In the genomic region with DNA sequence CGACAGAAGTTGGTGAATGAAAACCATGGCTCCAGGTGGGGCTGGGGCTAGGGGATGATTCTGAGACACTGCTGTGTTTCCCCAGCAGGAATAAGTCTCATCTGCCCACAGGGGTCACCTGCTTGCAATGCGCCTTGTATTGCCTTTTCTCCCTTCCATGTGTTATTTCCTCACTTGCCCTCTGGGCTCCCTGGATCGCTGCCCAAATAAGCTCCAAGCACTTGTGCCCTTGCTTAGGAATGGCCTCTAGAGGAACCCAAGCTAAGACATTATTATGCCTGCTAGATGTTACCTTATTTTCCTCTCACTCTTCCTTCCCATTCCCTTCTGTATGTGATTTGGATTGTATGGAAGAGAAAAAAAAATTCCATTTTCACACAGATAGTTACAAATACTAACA, we compare ENCODE assay signal across 22 cellular contexts. TPM values are rescaled to one million over a fixed set of nuclear protein-coding genes. Genes with fewer than 3 reads are reported as not detected.
A peak's percentile ranks its signal among the peaks of the same experiment; 100 is the strongest.
DNase-seq lines count a peak whose midpoint lies in the region; ATAC-seq, FAIRE-seq and TF ChIP-seq lines count a peak whose summit lies in the region.
"Had no signal": no experiment of that assay in that cellular context is flagged by ENCODE, and none has a peak within 500 bp of the region (broad histone marks: within the 10 kb centered on the region; RNA-seq: fewer than 3 reads in every experiment).

No MANE protein-coding gene starts in this region.

- H2AFZ ChIP-seq in endothelial cell of umbilical vein (ENCODE audit: low read depth, low read length) = no peak overlapping the region

- no peaks in the 10 kb centered on the region for H4K20me1 ChIP-seq in endothelial cell of umbilical vein (replicated peaks; ENCODE audit: control insufficient read depth, extremely low read depth, insufficient read depth, low read length)

- POLR2A ChIA-PET in BJ (lab: Charles Lee) (no interaction called here), endothelial cell of umbilical vein (lab: Charles Lee) (no interaction called here)

- no peak overlapping the region for H3K9ac ChIP-seq in endothelial cell of umbilical vein (replicated peaks; ENCODE audit: extremely low read depth, insufficient read depth, low read length)

- no peak overlapping the region for H3K4me2 ChIP-seq in endothelial cell of umbilical vein (ENCODE audit: insufficient read depth, low read length)

- dilution Hi-C loops in endothelial cell of umbilical vein (cut with MboI; ENCODE audit: extremely low pct_ligation_motif_present, low sequenced_read_pairs) = no loop called here

- TF ChIP-seq POLR2A in endothelial cell of umbilical vein (IDR thresholded peaks at IDR 0.05; ENCODE audit: low read depth, low read length) = no peak

- H3K4me3 ChIP-seq in BJ (ENCODE audit: low read depth, low read length) = no peak overlapping the region
- no peak overlapping the region for H3K4me3 ChIP-seq in endothelial cell of umbilical vein (replicated peaks in 1 of 3; ENCODE audit: insufficient read depth in 1 of 3, low read depth in 1 of 3, low read length in 3 of 3)
- no peak overlapping the region for H3K4me3 ChIP-seq in aorta (ENCODE audit: low read length in 2 of 2)
- H3K4me3 ChIP-seq: SJCRH30 had no signal

- H3K36me3 ChIP-seq in BJ (ENCODE audit: control insufficient read depth, insufficient read depth, low read length) (no peaks in the 10 kb centered on the region), endothelial cell of umbilical vein (ENCODE audit: control insufficient read depth in 2 of 2, extremely low read depth in 1 of 2, insufficient read depth in 2 of 2, low read length in 2 of 2) (no peaks in the 10 kb centered on the region), aorta (ENCODE audit: control insufficient read depth in 1 of 2, insufficient read depth in 2 of 2, low read length in 1 of 2) (no peaks in the 10 kb centered on the region)
- H3K36me3 ChIP-seq: SJCRH30 had no signal

- H3K9me3 ChIP-seq in endothelial cell of umbilical vein (replicated peaks; ENCODE audit: control insufficient read depth, insufficient read depth, low read length) (no peaks in the 10 kb centered on the region), aorta (ENCODE audit: control insufficient read depth, low read length) (peaks cover 2% of the 10 kb centered on the region)
- H3K9me3 ChIP-seq: SJCRH30 had no signal

- no peaks in the 10 kb centered on the region for H3K27me3 ChIP-seq in BJ (ENCODE audit: control insufficient read depth, insufficient read depth, low read length)
- no peaks in the 10 kb centered on the region for H3K27me3 ChIP-seq in endothelial cell of umbilical vein (ENCODE audit: control insufficient read depth in 2 of 2, insufficient read depth in 2 of 2, low read length in 2 of 2)
- H3K27me3 ChIP-seq in aorta (ENCODE audit: control insufficient read depth in 1 of 2, insufficient read depth in 2 of 2, low read length in 1 of 2) = no peaks in the 10 kb centered on the region

- WGBS in aorta, 2 donors = 70 to 86% methylated on average over 3 of the region's 3 CpGs

- TF ChIP-seq CTCF in BJ (IDR thresholded peaks at IDR 0.05; ENCODE audit: insufficient read depth, low read depth, low read length) = 0 out of 2 replicates have a peak, but pooled peaks have one; percentile 4
- no peak for TF ChIP-seq CTCF in endothelial cell of umbilical vein (IDR thresholded peaks at IDR 0.05; ENCODE audit: extremely low read depth in 1 of 2, insufficient read depth in 1 of 2, low read depth in 1 of 2, low read length in 2 of 2)

- ATAC-seq in GM21390 (IDR thresholded peaks at IDR 0.05; ENCODE audit: unreplicated experiment) (no peak), aorta (ENCODE audit: low FRiP score) (no peak), HG03354 (IDR thresholded peaks at IDR 0.05; ENCODE audit: poor library complexity, severe bottlenecking, unreplicated experiment) (no peak)

- H3K4me1 ChIP-seq in endothelial cell of umbilical vein (ENCODE audit: control insufficient read depth, extremely low read depth, insufficient read depth, low read length) = peaks cover 12% of the 10 kb centered on the region
- H3K4me1 ChIP-seq in aorta (ENCODE audit: control insufficient read depth in 1 of 2, insufficient read depth in 2 of 2, low read length in 2 of 2) = no peaks in the 10 kb centered on the region
- H3K4me1 ChIP-seq: SJCRH30 had no signal

- DNase-seq in BJ (ENCODE audit: low read depth) (no peak), EL (peak; percentile 50), RPMI7951 (ENCODE audit: low read depth) (peak; percentile 64), endothelial cell of umbilical vein (ENCODE audit: low read depth, low spot score) (peak; percentile 28), aorta (no peak)
- no peak for DNase-seq in activated CD4-positive, alpha-beta T cell treated with anti-CD3 and anti-CD28 coated beads, Interleukin-2, amount 50 U/mL, for 1 hour
- DNase-seq: ACHN; CD4-positive, alpha-beta T cell; NCI-H1436 treated with DMSO at 0.1 percent for 48 hours; NCI-H2029 treated with DMSO at 0.1 percent for 48 hours; NCI-H2227 treated with DMSO at 0.1 percent for 48 hours; NCI-H524 treated with DMSO at 0.1 percent for 48 hours; NK-92 treated with Interleukin-12 subunit alpha and Interleukin-12 subunit beta, amount 100 ng/mL, for 24 hours; SJCRH30 had no signal

- FAIRE-seq in endothelial cell of umbilical vein (lab: Jason Lieb, UNC) = no peak
- FAIRE-seq: GM12892, H1 had no signal

- no peaks in the 10 kb centered on the region for H3K79me2 ChIP-seq in endothelial cell of umbilical vein (ENCODE audit: control insufficient read depth, insufficient read depth, low read length)

- no TSS peak for BruUV-seq in endothelial cell of umbilical vein (replicated peaks; lab: Mats Ljungman, UMichigan)

- no peak overlapping the region for H3K27ac ChIP-seq in endothelial cell of umbilical vein (ENCODE audit: insufficient read depth, low read depth, low read length)
- no peak overlapping the region for H3K27ac ChIP-seq in aorta (ENCODE audit: low read depth in 1 of 2, low read length in 2 of 2)
- H3K27ac ChIP-seq: RWPE1, SJCRH30 had no signal

- no peaks in the 10 kb centered on the region for H3K9me1 ChIP-seq in endothelial cell of umbilical vein (replicated peaks; ENCODE audit: control insufficient read depth, extremely low read depth, insufficient read depth, low read length)

- CTCF ChIA-PET in BJ (lab: Yijun Ruan, JAX) (interaction anchor here (2.6 kb wide), 1 partner anchor 9 kb away, joined by 16 read pairs; no protein-coding TSS in a partner anchor), endothelial cell of umbilical vein (lab: Charles Lee) (interaction anchor here (2.5 kb wide), 1 partner anchor 8 kb away, joined by 8 read pairs; no protein-coding TSS in a partner anchor)

- intact Hi-C loops in endothelial cell of umbilical vein (cut with micrococcal nuclease) (no loop called here), aorta (cut with DNase I) (no loop called here)

TF ChIP-seq in endothelial cell of umbilical vein, 7 proteins besides CTCF, POLR2A, EP300 and RAD21:
- TF ChIP-seq EZH2 (IDR thresholded peaks at IDR 0.05; ENCODE audit: borderline replicate concordance, low read depth, low read length, severe bottlenecking) = no peak
- TF ChIP-seq FOS (IDR thresholded peaks at IDR 0.05; ENCODE audit: borderline replicate concordance, insufficient read depth, low read length) = no peak
- TF ChIP-seq MYC (IDR thresholded peaks at IDR 0.05; ENCODE audit: low read depth, low read length) = no peak
- no peak for TF ChIP-seq GATA2 (IDR thresholded peaks at IDR 0.05; ENCODE audit: insufficient read depth, insufficient read length, low read depth, low read length)
- TF ChIP-seq, protein P1, sequence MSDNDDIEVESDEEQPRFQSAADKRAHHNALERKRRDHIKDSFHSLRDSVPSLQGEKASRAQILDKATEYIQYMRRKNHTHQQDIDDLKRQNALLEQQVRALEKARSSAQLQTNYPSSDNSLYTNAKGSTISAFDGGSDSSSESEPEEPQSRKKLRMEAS (IDR thresholded peaks at IDR 0.05; ENCODE audit: insufficient read depth, insufficient read length) = no peak
- no peak for TF ChIP-seq JUN (IDR thresholded peaks at IDR 0.05; ENCODE audit: borderline replicate concordance, insufficient read depth, insufficient read length, low read depth)
- TF ChIP-seq POLR2AphosphoS5 (IDR thresholded peaks at IDR 0.05; ENCODE audit: insufficient read depth, low read depth, low read length) = no peak
TF ChIP-seq in endothelial cell of umbilical vein: peak in this region for 0.

RNA-seq across cellular contexts. Expression of a gene that starts 24.8 kb away (rescaled TPM):
- 30.1 and 35.4 TPM in 2 replicates for polyA plus RNA-seq in BJ (2011; rRNA removed)
- polyA minus RNA-seq in BJ (2011; rRNA and poly(A)+ RNA removed) = 16.0 and 18.9 TPM in 2 replicates
- 15.4 and 16.4 TPM in 2 replicates for total RNA-seq in RPMI7951 (2014; rRNA removed; shearing (Covaris generic))
- 15.5 and 17.1 TPM in 2 replicates for total RNA-seq in endothelial cell of umbilical vein
- 33.0 and 36.4 TPM in 2 replicates for polyA plus RNA-seq in endothelial cell of umbilical vein
- 30.4 and 32.4 TPM in 2 replicates for polyA plus RNA-seq in endothelial cell of umbilical vein (2011; cell fraction: cytosol; rRNA removed)
- polyA plus RNA-seq in endothelial cell of umbilical vein (2011; cell fraction: nucleus; rRNA removed) = 34.5 and 41.4 TPM in 2 replicates
- 37.3 and 39.5 TPM in 2 replicates for polyA plus RNA-seq in endothelial cell of umbilical vein (2012)
- 22.8 and 24.2 TPM in 2 replicates for polyA minus RNA-seq in endothelial cell of umbilical vein
- not detected for polyA minus RNA-seq in endothelial cell of umbilical vein (2011; cell fraction: cytosol; rRNA and poly(A)+ RNA removed)
- 19.6 and 22.1 TPM in 2 replicates for polyA minus RNA-seq in endothelial cell of umbilical vein (2011; cell fraction: nucleus; rRNA and poly(A)+ RNA removed)
- total RNA-seq in aorta = not detected
- not detected for polyA plus RNA-seq in aorta
- total RNA-seq: CD4-positive, alpha-beta T cell; H1; HT-29; T-helper 2 cell treated with Interferon-gamma antibody and Interleukin-4, amounts not matched to agents 100 ng/mL and 5 ng/mL, for 36 hours had no signal
- polyA plus RNA-seq: IgD-negative memory B cell had no signal

Comparison
In these comparisons a context has a peak if more than half of its experiments do, and no peak if none do; other contexts are left out.
1. DNase-seq: peak in EL (single experiment), RPMI7951 (single experiment) and endothelial cell of umbilical vein (single experiment); none in BJ (single experiment), activated CD4-positive, alpha-beta T cell treated with anti-CD3 and anti-CD28 coated beads, Interleukin-2, amount 50 U/mL, for 1 hour (single experiment) and aorta (0 of 2).
2. RNA of a gene that starts 24.8 kb away (total RNA-seq): 15.5 to 17.1 TPM in endothelial cell of umbilical vein and 15.4 to 16.4 TPM in RPMI7951; not detected in aorta; every median in the first group is over 10 times any median in the second.